2 cellular contexts compared by ENCODE assay signal in the genomic region with DNA sequence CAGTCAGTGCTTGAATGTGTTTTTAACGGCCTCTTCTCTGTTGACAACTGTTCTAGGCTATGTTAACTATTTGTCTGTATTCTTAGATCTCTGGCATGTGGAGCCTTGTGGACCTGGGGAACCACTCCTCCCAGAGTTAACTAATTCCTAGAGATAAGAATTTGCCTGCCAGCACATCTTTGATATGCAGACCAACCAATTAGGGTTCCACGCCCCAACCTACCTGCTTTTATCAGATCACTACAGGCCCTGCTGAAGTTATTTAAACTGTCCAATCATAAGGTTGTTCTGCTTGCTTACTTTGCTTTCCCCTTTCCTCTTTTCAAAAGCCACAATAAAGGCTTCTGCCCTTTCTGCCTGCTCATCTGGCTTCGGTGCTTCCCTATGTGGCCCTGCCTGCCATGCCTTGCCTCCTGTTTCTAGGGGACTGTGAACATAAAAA.
TF ChIP-seq lines count a peak whose summit lies in the region.

No MANE protein-coding gene starts in this region.

TF ChIP-seq in K562, 482 proteins besides CTCF, POLR2A, EP300 and RAD21 (continues in another document):
- TF ChIP-seq ZEB2 (IDR thresholded peaks at IDR 0.05) (peak; percentile 81; the same call in 1 of the 2 replicates), CBFA2T2 (conservative IDR thresholded peaks at IDR 0.05) (peak; percentile 79), PHB (CRISPR knock-in tag; IDR thresholded peaks at IDR 0.05) (no peak), KDM1A (IDR thresholded peaks at IDR 0.05) (peak; percentile 65 to 69; a peak in 2 of 4 replicates), MTA2 (IDR thresholded peaks at IDR 0.05; ENCODE audit: low read depth) (peak; percentile 64), SP1 (CRISPR knock-in tag; IDR thresholded peaks at IDR 0.05) (peak; percentile 39; the same call in 1 of the 2 replicates), NCOR1 (IDR thresholded peaks at IDR 0.05) (peak; percentile 67), ESRRA (IDR thresholded peaks at IDR 0.05; ENCODE audit: borderline replicate concordance, low read depth) (no peak), FOS (IDR thresholded peaks at IDR 0.05; ENCODE audit: extremely low read depth, insufficient read length) (peak; percentile 2), POLR2AphosphoS5 (IDR thresholded peaks at IDR 0.05; ENCODE audit: control insufficient read depth, insufficient read depth, low read depth, low read length) (peak; percentile 66; the same call in 1 of the 2 replicates), FOXA3 (CRISPR knock-in tag; conservative IDR thresholded peaks at IDR 0.05 in 1 of 2, IDR thresholded peaks at IDR 0.05 in 1 of 2) (0 out of 4 replicates have a peak, but pooled peaks of 1 of the 2 experiments have one; percentile 56), HDGF (IDR thresholded peaks at IDR 0.05) (0 out of 2 replicates have a peak, but pooled peaks have one; percentile 68), CBFA2T3 (IDR thresholded peaks at IDR 0.05) (peak; percentile 88), KAT7 (CRISPR knock-in tag; IDR thresholded peaks at IDR 0.05; ENCODE audit: borderline replicate concordance) (no peak), CREM (IDR thresholded peaks at IDR 0.05; ENCODE audit: low read depth) (0 out of 2 replicates have a peak, but pooled peaks have one; percentile 46), BRD9 (IDR thresholded peaks at IDR 0.05; ENCODE audit: low read depth, partially characterized antibody) (peak; percentile 26), ATF7 (IDR thresholded peaks at IDR 0.05) (0 out of 2 replicates have a peak, but pooled peaks have one; percentile 44), NFE2 (IDR thresholded peaks at IDR 0.05; ENCODE audit: low read depth) (peak; percentile 69; the same call in 1 of the 2 replicates), YY1 (IDR thresholded peaks at IDR 0.05; ENCODE audit: borderline replicate concordance in 1 of 3, control insufficient read depth in 1 of 3, extremely low read depth in 1 of 3, insufficient read depth in 3 of 3, insufficient read length in 1 of 3, insufficient replicate concordance in 2 of 3, low read depth in 1 of 3, low read length in 2 of 3) (no peak), CHAMP1 (IDR thresholded peaks at IDR 0.05) (peak; percentile 84), SMARCE1 (IDR thresholded peaks at IDR 0.05) (peak; percentile 60), DPF2 (IDR thresholded peaks at IDR 0.05) (peak; percentile 71), RNF2 (IDR thresholded peaks at IDR 0.05) (peak; percentile 17; the same call in 1 of the 2 replicates), ZFPM2 (CRISPR knock-in tag; IDR thresholded peaks at IDR 0.05) (no peak), PML (IDR thresholded peaks at IDR 0.05; ENCODE audit: low read length) (peak; percentile 41; the same call in 1 of the 2 replicates), HDAC2 (IDR thresholded peaks at IDR 0.05) (no peak), MYC (IDR thresholded peaks at IDR 0.05; ENCODE audit: low read depth, low read length) (0 out of 2 replicates have a peak, but pooled peaks have one; percentile 32), MYC (CRISPR knock-in tag; IDR thresholded peaks at IDR 0.05; ENCODE audit: borderline replicate concordance, low read depth) (no peak), SPI1 (IDR thresholded peaks at IDR 0.05; ENCODE audit: borderline replicate concordance, low read depth, low read length) (peak; percentile 85; the same call in 1 of the 2 replicates), MBD2 (IDR thresholded peaks at IDR 0.05; ENCODE audit: borderline replicate concordance, low read depth) (peak; percentile 30; the same call in 1 of the 2 replicates), TCF3 (CRISPR knock-in tag; IDR thresholded peaks at IDR 0.05) (peak; percentile 73)

TF ChIP-seq in HEK293T, 16 proteins besides CTCF, POLR2A, EP300 and RAD21:
- no peak for TF ChIP-seq SP1 (IDR thresholded peaks at IDR 0.05)
- no peak for TF ChIP-seq FOXM1 (IDR thresholded peaks at IDR 0.05; ENCODE audit: borderline replicate concordance)
- no peak for TF ChIP-seq CTBP1 (IDR thresholded peaks at IDR 0.05; ENCODE audit: borderline replicate concordance)
- no peak for TF ChIP-seq SUZ12 (IDR thresholded peaks at IDR 0.05)
- TF ChIP-seq LEF1 (IDR thresholded peaks at IDR 0.05; ENCODE audit: borderline replicate concordance): no peak
